ENCODE assay signal across 1 cellular context in the genomic region with DNA sequence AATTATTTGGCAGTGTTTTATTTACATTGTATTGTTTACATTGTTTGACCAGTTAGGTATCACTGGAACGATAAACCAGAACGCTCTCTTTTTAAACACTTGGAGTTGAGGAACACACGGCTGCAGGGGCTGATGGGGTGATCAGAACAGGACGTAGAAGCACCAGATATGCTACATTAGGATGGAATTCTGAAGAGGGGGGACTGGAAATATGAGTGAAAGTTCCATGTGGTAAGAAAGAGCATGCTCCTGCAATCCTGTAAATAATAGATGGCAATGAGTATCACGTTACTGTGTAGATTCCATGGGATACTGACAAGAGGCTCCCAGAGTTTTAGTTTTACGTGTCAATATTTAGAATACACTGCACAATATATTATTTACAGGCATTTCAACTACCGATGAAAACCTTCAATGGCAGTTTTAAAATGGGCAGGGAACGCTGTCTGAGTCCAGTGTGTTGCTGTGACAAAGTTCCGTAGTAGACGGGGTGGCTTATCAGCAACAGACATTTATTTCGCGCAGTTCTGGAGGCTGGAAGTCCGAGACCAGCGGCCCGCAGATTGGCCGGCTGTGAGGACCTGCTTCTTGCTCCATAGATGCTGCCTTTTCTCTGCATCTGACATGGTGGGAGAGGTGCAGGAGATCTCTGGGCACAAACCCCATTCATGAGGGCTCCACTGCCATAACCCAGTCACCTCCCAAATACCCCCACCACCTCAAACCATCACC.
A peak's percentile ranks its signal among the peaks of the same experiment; 100 is the strongest.
TF ChIP-seq lines count a peak whose summit lies in the region.

No MANE protein-coding gene starts in this region.

TF ChIP-seq in HepG2, 621 proteins besides CTCF, POLR2A, EP300 and RAD21:
- TF ChIP-seq ZNF496 (CRISPR knock-in tag; IDR thresholded peaks at IDR 0.05; ENCODE audit: insufficient replicate concordance) (no peak), RBM22 (optimal IDR thresholded peaks at IDR 0.05; ENCODE audit: low read length) (peak; percentile 56), ZFP1 (CRISPR knock-in tag; IDR thresholded peaks at IDR 0.05) (no peak), SIX1 (CRISPR knock-in tag; IDR thresholded peaks at IDR 0.05; ENCODE audit: borderline replicate concordance) (0 out of 2 replicates have a peak, but pooled peaks have one; percentile 20), NAIF1 (CRISPR knock-in tag; IDR thresholded peaks at IDR 0.05; ENCODE audit: borderline replicate concordance) (no peak)
- TF ChIP-seq, protein P1, sequence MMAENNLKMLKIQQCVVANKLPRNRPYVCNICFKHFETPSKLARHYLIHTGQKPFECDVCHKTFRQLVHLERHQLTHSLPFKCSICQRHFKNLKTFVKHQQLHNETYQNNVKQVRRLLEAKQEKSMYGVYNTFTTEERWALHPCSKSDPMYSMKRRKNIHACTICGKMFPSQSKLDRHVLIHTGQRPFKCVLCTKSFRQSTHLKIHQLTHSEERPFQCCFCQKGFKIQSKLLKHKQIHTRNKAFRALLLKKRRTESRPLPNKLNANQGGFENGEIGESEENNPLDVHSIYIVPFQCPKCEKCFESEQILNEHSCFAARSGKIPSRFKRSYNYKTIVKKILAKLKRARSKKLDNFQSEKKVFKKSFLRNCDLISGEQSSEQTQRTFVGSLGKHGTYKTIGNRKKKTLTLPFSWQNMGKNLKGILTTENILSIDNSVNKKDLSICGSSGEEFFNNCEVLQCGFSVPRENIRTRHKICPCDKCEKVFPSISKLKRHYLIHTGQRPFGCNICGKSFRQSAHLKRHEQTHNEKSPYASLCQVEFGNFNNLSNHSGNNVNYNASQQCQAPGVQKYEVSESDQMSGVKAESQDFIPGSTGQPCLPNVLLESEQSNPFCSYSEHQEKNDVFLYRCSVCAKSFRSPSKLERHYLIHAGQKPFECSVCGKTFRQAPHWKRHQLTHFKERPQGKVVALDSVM (CRISPR knock-in tag; IDR thresholded peaks at IDR 0.05): no peak
